ENCODE assay signal across 20 cellular contexts in the genomic region with DNA sequence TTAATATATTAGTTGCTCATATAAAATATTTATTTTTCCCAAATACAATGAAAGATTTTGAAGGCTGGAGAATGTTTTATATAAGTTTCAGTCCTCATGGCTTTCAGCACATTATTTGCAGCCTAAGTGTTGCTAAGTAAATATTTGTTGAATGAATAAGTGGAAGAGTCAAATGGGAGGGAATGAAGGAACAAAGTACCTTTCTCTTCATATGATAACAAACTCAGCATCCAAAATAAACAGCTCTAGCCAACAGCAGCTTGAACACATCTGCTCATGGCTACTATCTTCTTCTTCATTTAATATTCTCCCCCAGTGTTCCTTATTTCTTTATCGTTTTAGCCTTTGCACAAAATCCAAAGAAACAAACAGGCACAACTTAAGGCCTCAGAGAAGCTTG.
"Had no signal": no experiment of that assay in that cellular context is flagged by ENCODE, and none has a peak within 500 bp of the region (broad histone marks: within the 10 kb centered on the region; RNA-seq: fewer than 3 reads in every experiment).

No MANE protein-coding gene starts in this region.

- H3K4me3 ChIP-seq: adrenal gland, ascending aorta, esophagus squamous epithelium, gastrocnemius medialis, psoas muscle, right atrium auricular region, thyroid gland, upper lobe of right lung had no signal

- H3K27ac ChIP-seq: adrenal gland, ascending aorta, esophagus squamous epithelium, gastrocnemius medialis, psoas muscle, right atrium auricular region, thyroid gland, upper lobe of right lung had no signal

- H3K4me1 ChIP-seq: adrenal gland, ascending aorta, esophagus squamous epithelium, gastrocnemius medialis, psoas muscle, right atrium auricular region, thyroid gland, upper lobe of right lung had no signal

- ATAC-seq: activated T-helper 17 cell treated with anti-CD3 and anti-CD28 coated beads, Interleukin-2, amount 50 U/mL, for 72 hours; gastrocnemius medialis; left ventricle myocardium superior; natural killer cell treated with Interleukin-12 subunit alpha and Interleukin-12 subunit beta and Interleukin-15 and Interleukin-18, amount 100 ng/mL, for 72 hours; psoas muscle; upper lobe of right lung had no signal

- DNase-seq: activated CD8-positive, alpha-beta memory T cell treated with anti-CD3 and anti-CD28 coated beads for 24 hours; activated CD8-positive, alpha-beta memory T cell treated with anti-CD3 and anti-CD28 coated beads, Interleukin-2, amount 50 U/mL, for 4 hours; activated T-cell treated with anti-CD3 and anti-CD28 coated beads, Interleukin-2, amount 50 U/mL, for 24 hours; adrenal gland; effector memory CD4-positive, alpha-beta T cell; esophagus squamous epithelium; gastrocnemius medialis; hippocampal formation; kidney glomerular epithelial cell; left ventricle myocardium superior; psoas muscle; stimulated activated CD4-positive, alpha-beta T cell treated with anti-CD3 and anti-CD28 coated beads, Interleukin-1b, Interleukin-23, amount 100 ng/mL, for 48 hours; substantia nigra; T-helper 9 cell; thyroid gland; upper lobe of right lung had no signal

- H3K9me3 ChIP-seq: adrenal gland, ascending aorta, esophagus squamous epithelium, gastrocnemius medialis, psoas muscle, right atrium auricular region, thyroid gland, upper lobe of right lung had no signal

- H3K36me3 ChIP-seq: adrenal gland, ascending aorta, esophagus squamous epithelium, gastrocnemius medialis, right atrium auricular region, thyroid gland, upper lobe of right lung had no signal

- H3K27me3 ChIP-seq: adrenal gland, ascending aorta, esophagus squamous epithelium, gastrocnemius medialis, right atrium auricular region, thyroid gland, upper lobe of right lung had no signal
